Comparison of ENCODE assay signal across 1 cellular context in genomic region chr16:57600048-57600835, GRCh38.
TF ChIP-seq lines count a peak whose summit lies in the region.

No MANE protein-coding gene starts in this region.

TF ChIP-seq in HepG2, 621 proteins besides CTCF, POLR2A, EP300 and RAD21 (continued from another document and continues in another):
- TF ChIP-seq ZBTB40 (IDR thresholded peaks at IDR 0.05) (no peak), ZBTB40 (CRISPR knock-in tag; IDR thresholded peaks at IDR 0.05) (no peak; the same call in 1 of the 2 replicates), ZNF484 (CRISPR knock-in tag; IDR thresholded peaks at IDR 0.05; ENCODE audit: borderline replicate concordance, low read depth) (no peak), KDM6A (CRISPR knock-in tag; IDR thresholded peaks at IDR 0.05; ENCODE audit: low read depth) (no peak), FOXC1 (CRISPR knock-in tag; IDR thresholded peaks at IDR 0.05; ENCODE audit: borderline replicate concordance) (peak; percentile 80; the same call in 1 of the 2 replicates), ATAD3A (CRISPR knock-in tag; IDR thresholded peaks at IDR 0.05) (no peak), REL (CRISPR knock-in tag; conservative IDR thresholded peaks at IDR 0.05) (no peak), ZNF503 (CRISPR knock-in tag; IDR thresholded peaks at IDR 0.05) (no peak), ZNF251 (CRISPR knock-in tag; IDR thresholded peaks at IDR 0.05) (no peak), FOXJ3 (CRISPR knock-in tag; IDR thresholded peaks at IDR 0.05; ENCODE audit: borderline replicate concordance) (no peak), ZSCAN9 (CRISPR knock-in tag; IDR thresholded peaks at IDR 0.05; ENCODE audit: borderline replicate concordance) (no peak), ZNF746 (CRISPR knock-in tag; IDR thresholded peaks at IDR 0.05) (no peak), ZNF547 (CRISPR knock-in tag; IDR thresholded peaks at IDR 0.05) (0 out of 2 replicates have a peak, but pooled peaks have one; percentile 76), USF2 (IDR thresholded peaks at IDR 0.05; ENCODE audit: low read depth, low read length) (no peak), USF2 (CRISPR knock-in tag; IDR thresholded peaks at IDR 0.05; ENCODE audit: borderline replicate concordance) (no peak), ZNF343 (CRISPR knock-in tag; IDR thresholded peaks at IDR 0.05) (0 out of 2 replicates have a peak, but pooled peaks have one; percentile 67), PAX8 (CRISPR knock-in tag; IDR thresholded peaks at IDR 0.05; ENCODE audit: borderline replicate concordance) (no peak), SRY (CRISPR knock-in tag; IDR thresholded peaks at IDR 0.05) (no peak), ZNF24 (IDR thresholded peaks at IDR 0.05) (no peak), ZSCAN22 (CRISPR knock-in tag; IDR thresholded peaks at IDR 0.05) (no peak), ZNF644 (CRISPR knock-in tag; IDR thresholded peaks at IDR 0.05; ENCODE audit: low read depth) (no peak), ZFP36L1 (CRISPR knock-in tag; IDR thresholded peaks at IDR 0.05) (no peak), ZNF124 (CRISPR knock-in tag; IDR thresholded peaks at IDR 0.05) (0 out of 2 replicates have a peak, but pooled peaks have one; percentile 60), ZNF543 (CRISPR knock-in tag; IDR thresholded peaks at IDR 0.05) (no peak), ZNF33A (CRISPR knock-in tag; IDR thresholded peaks at IDR 0.05; ENCODE audit: borderline replicate concordance) (no peak), THAP11 (CRISPR knock-in tag; IDR thresholded peaks at IDR 0.05) (peak; percentile 50; the same call in 1 of the 2 replicates), ATM (IDR thresholded peaks at IDR 0.05; ENCODE audit: borderline replicate concordance) (no peak), ZNF549 (CRISPR knock-in tag; IDR thresholded peaks at IDR 0.05) (no peak), ZNF232 (CRISPR knock-in tag; IDR thresholded peaks at IDR 0.05; ENCODE audit: borderline replicate concordance) (no peak; the same call in 1 of the 2 replicates), KAT2B (IDR thresholded peaks at IDR 0.05; ENCODE audit: borderline replicate concordance, low read depth, low read length) (no peak), ZNF296 (CRISPR knock-in tag; conservative IDR thresholded peaks at IDR 0.05) (no peak), ZKSCAN1 (IDR thresholded peaks at IDR 0.05; ENCODE audit: low read length) (no peak), PHB2 (IDR thresholded peaks at IDR 0.05; ENCODE audit: partially characterized antibody) (no peak), ZNF570 (CRISPR knock-in tag; IDR thresholded peaks at IDR 0.05; ENCODE audit: borderline replicate concordance) (no peak), KMT2B (CRISPR knock-in tag; IDR thresholded peaks at IDR 0.05) (0 out of 2 replicates have a peak, but pooled peaks have one; percentile 57), MLX (CRISPR knock-in tag; IDR thresholded peaks at IDR 0.05) (no peak), ZZZ3 (CRISPR knock-in tag; IDR thresholded peaks at IDR 0.05; ENCODE audit: borderline replicate concordance) (peak; percentile 60; the same call in 1 of the 2 replicates), EED (CRISPR knock-in tag; IDR thresholded peaks at IDR 0.05) (no peak), SCMH1 (CRISPR knock-in tag; IDR thresholded peaks at IDR 0.05; ENCODE audit: borderline replicate concordance) (no peak), PRPF4 (IDR thresholded peaks at IDR 0.05; ENCODE audit: low read depth, low read length, poor library complexity, severe bottlenecking) (no peak), ZNF446 (CRISPR knock-in tag; IDR thresholded peaks at IDR 0.05) (no peak), ZNF121 (CRISPR knock-in tag; IDR thresholded peaks at IDR 0.05) (no peak), GTF2F1 (IDR thresholded peaks at IDR 0.05; ENCODE audit: low read length) (no peak), ZNF337 (CRISPR knock-in tag; IDR thresholded peaks at IDR 0.05; ENCODE audit: borderline replicate concordance, low read depth) (no peak), ZNF850 (CRISPR knock-in tag; conservative IDR thresholded peaks at IDR 0.05) (no peak), ZBTB37 (CRISPR knock-in tag; IDR thresholded peaks at IDR 0.05) (no peak)
- TF ChIP-seq, protein P1, sequence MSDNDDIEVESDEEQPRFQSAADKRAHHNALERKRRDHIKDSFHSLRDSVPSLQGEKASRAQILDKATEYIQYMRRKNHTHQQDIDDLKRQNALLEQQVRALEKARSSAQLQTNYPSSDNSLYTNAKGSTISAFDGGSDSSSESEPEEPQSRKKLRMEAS (IDR thresholded peaks at IDR 0.05) = no peak
- TF ChIP-seq, protein P2, sequence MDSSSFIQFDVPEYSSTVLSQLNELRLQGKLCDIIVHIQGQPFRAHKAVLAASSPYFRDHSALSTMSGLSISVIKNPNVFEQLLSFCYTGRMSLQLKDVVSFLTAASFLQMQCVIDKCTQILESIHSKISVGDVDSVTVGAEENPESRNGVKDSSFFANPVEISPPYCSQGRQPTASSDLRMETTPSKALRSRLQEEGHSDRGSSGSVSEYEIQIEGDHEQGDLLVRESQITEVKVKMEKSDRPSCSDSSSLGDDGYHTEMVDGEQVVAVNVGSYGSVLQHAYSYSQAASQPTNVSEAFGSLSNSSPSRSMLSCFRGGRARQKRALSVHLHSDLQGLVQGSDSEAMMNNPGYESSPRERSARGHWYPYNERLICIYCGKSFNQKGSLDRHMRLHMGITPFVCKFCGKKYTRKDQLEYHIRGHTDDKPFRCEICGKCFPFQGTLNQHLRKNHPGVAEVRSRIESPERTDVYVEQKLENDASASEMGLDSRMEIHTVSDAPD (CRISPR knock-in tag; IDR thresholded peaks at IDR 0.05) = no peak
- TF ChIP-seq, protein P3, sequence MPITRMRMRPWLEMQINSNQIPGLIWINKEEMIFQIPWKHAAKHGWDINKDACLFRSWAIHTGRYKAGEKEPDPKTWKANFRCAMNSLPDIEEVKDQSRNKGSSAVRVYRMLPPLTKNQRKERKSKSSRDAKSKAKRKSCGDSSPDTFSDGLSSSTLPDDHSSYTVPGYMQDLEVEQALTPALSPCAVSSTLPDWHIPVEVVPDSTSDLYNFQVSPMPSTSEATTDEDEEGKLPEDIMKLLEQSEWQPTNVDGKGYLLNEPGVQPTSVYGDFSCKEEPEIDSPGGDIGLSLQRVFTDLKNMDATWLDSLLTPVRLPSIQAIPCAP (CRISPR knock-in tag; IDR thresholded peaks at IDR 0.05; ENCODE audit: low read depth) = no peak
- TF ChIP-seq, protein P4, sequence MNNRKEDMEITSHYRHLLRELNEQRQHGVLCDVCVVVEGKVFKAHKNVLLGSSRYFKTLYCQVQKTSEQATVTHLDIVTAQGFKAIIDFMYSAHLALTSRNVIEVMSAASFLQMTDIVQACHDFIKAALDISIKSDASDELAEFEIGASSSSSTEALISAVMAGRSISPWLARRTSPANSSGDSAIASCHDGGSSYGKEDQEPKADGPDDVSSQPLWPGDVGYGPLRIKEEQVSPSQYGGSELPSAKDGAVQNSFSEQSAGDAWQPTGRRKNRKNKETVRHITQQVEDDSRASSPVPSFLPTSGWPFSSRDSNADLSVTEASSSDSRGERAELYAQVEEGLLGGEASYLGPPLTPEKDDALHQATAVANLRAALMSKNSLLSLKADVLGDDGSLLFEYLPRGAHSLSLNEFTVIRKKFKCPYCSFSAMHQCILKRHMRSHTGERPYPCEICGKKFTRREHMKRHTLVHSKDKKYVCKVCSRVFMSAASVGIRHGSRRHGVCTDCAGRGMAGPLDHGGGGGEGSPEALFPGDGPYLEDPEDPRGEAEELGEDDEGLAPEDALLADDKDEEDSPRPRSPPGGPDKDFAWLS (CRISPR knock-in tag; IDR thresholded peaks at IDR 0.05; ENCODE audit: borderline replicate concordance) = no peak; the same call in 1 of the 2 replicates
